1 cellular context compared by ENCODE assay signal in genomic region chr19:54136864-54137113, GRCh38.
TF ChIP-seq lines count a peak whose summit lies in the region.

No MANE protein-coding gene starts in this region.

TF ChIP-seq in endothelial cell of umbilical vein, 7 proteins besides CTCF, POLR2A, EP300 and RAD21 (continued from another document):
- no peak for TF ChIP-seq MAX (IDR thresholded peaks at IDR 0.05; ENCODE audit: insufficient read depth, insufficient read length)
TF ChIP-seq in endothelial cell of umbilical vein: peak in this region for 0.
